ENCODE assay signal across 2 cellular contexts in the genomic region with DNA sequence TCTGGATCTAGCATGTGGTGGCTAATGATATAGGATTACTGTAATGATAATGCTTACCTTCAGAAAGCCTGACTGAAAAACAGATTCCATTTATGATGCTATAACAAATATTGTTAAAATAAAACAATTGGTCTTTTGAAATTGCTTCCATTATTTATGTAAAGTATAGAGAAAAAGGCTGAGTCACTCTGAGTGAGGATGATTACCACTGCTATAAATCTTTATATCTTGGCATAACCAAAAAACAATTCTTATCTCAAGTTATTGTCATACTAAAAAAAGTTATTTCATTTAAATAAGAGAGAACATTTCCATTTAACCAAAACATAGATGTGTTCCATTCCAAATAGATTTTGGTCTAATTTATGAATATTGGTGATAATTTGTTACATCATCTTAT.
TF ChIP-seq lines count a peak whose summit lies in the region.

No MANE protein-coding gene starts in this region.

TF ChIP-seq in IMR-90, 13 proteins besides CTCF, POLR2A, EP300 and RAD21:
- TF ChIP-seq ELK1 (IDR thresholded peaks at IDR 0.05; ENCODE audit: borderline replicate concordance, low read depth, low read length) (no peak), USF2 (IDR thresholded peaks at IDR 0.05; ENCODE audit: low read depth, low read length) (no peak), RCOR1 (IDR thresholded peaks at IDR 0.05; ENCODE audit: insufficient replicate concordance, low read length) (no peak), CEBPB (IDR thresholded peaks at IDR 0.05; ENCODE audit: low read depth, low read length) (no peak), SMC3 (IDR thresholded peaks at IDR 0.05; ENCODE audit: low read depth, low read length) (no peak), MXI1 (IDR thresholded peaks at IDR 0.05; ENCODE audit: borderline replicate concordance, low read depth, low read length) (no peak), FOS (IDR thresholded peaks at IDR 0.05; ENCODE audit: low read depth, low read length) (no peak), RFX5 (IDR thresholded peaks at IDR 0.05; ENCODE audit: low read depth, low read length) (no peak), NFE2L2 (IDR thresholded peaks at IDR 0.05; ENCODE audit: low read depth, low read length) (peak; percentile 93), BHLHE40 (IDR thresholded peaks at IDR 0.05; ENCODE audit: low read depth, low read length) (no peak), MAFK (IDR thresholded peaks at IDR 0.05; ENCODE audit: low read depth, low read length) (peak; percentile 47; the same call in 1 of the 2 replicates)

TF ChIP-seq in SK-N-SH treated with all-trans-retinoic acid at 6 μM for 48 hours, 23 proteins besides CTCF, POLR2A, EP300 and RAD21:
- TF ChIP-seq GLIS3 (CRISPR knock-in tag; IDR thresholded peaks at IDR 0.05) (no peak), ISL1 (CRISPR knock-in tag; IDR thresholded peaks at IDR 0.05) (peak; percentile 46; the same call in 1 of the 2 replicates), PATZ1 (CRISPR knock-in tag; IDR thresholded peaks at IDR 0.05; ENCODE audit: borderline replicate concordance) (no peak), CSDC2 (CRISPR knock-in tag; IDR thresholded peaks at IDR 0.05) (no peak)
